In the genomic region with DNA sequence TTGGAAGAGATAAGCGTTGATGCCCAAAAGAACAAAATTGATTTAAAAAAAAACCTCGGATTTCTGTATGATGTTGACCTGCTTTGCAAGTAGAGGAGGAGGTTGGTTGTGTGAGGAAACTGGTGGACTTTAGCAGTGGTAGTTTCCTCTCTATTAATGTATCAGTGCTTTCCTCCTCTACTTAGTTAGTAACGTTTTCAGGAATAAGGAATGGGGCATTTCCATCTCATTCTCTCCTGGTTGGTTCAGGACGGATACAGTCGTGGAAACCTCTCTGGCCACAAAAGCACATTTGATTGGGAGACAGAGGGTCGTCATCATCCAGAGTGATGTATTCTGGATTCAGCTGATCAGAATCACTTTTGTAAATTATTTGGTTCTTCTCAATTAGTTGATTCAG, we compare ENCODE assay signal across 16 cellular contexts. TPM values are rescaled to one million over a fixed set of nuclear protein-coding genes. Genes with fewer than 3 reads are reported as not detected.
DNase-seq lines count a peak whose midpoint lies in the region; ATAC-seq and TF ChIP-seq lines count a peak whose summit lies in the region.
"Had no signal": no experiment of that assay in that cellular context is flagged by ENCODE, and none has a peak within 500 bp of the region (broad histone marks: within the 10 kb centered on the region; RNA-seq: fewer than 3 reads in every experiment).

No MANE protein-coding gene starts in this region.

- ATAC-seq in heart right ventricle (no peak), left ventricle myocardium superior (no peak), thoracic aorta (ENCODE audit: insufficient number of reproducible peaks, low FRiP score, low read depth) (no peak)
- ATAC-seq: body of pancreas; stimulated activated effector memory CD8-positive, alpha-beta T cell treated with anti-CD3 and anti-CD28 coated beads, Interleukin-12 subunit alpha, Interleukin-12 subunit beta, amount 100 ng/mL, for 72 hours had no signal

- H3K4me1 ChIP-seq in heart right ventricle (peaks cover 6 to 64% (median 24%) of the 10 kb centered on the region in 9 donors), thoracic aorta (ENCODE audit: control insufficient read depth in 1 of 2, low read depth in 2 of 2) (peaks cover 0 to 3% of the 10 kb centered on the region in 2 donors)

- peak overlapping the region in 7 of 10 donors; percentile 30 to 96 (median 84) for H3K27ac ChIP-seq in heart right ventricle
- no peak overlapping the region for H3K27ac ChIP-seq in thoracic aorta
- H3K27ac ChIP-seq: body of pancreas, HL-60 had no signal

- H3K36me3 ChIP-seq in heart right ventricle, result no peaks in the 10 kb centered on the region
- no peaks in the 10 kb centered on the region for H3K36me3 ChIP-seq in kidney epithelial cell (ENCODE audit: control insufficient read depth, insufficient read depth, low read length)
- H3K36me3 ChIP-seq in thoracic aorta, result no peaks in the 10 kb centered on the region
- H3K36me3 ChIP-seq: prostate gland had no signal

- in situ Hi-C loops in astrocyte of the cerebellum (cut with HindIII; ENCODE audit: low sequenced_read_pairs), result no loop called here

- TF ChIP-seq CTCF in heart right ventricle (IDR thresholded peaks at IDR 0.05) (no peak), astrocyte of the cerebellum (IDR thresholded peaks at IDR 0.05; ENCODE audit: low read depth, low read length, missing control alignments) (no peak), kidney epithelial cell (IDR thresholded peaks at IDR 0.05; ENCODE audit: insufficient read depth, low read length, poor library complexity, severe bottlenecking) (no peak), thoracic aorta (IDR thresholded peaks at IDR 0.05) (no peak)

- H3K4me3 ChIP-seq in heart right ventricle (peak overlapping the region in 9 of 10 donors; percentile 63 to 90 (median 78)), astrocyte of the cerebellum (ENCODE audit: low read depth, low read length) (peak overlapping the region; percentile 73), kidney epithelial cell (ENCODE audit: low read depth, low read length) (peak overlapping the region; percentile 87), thoracic aorta (peak overlapping the region; percentile 97)

- WGBS in heart right ventricle, 2 donors, result 48 to 70% methylated on average over 6 of the region's 6 CpGs

- H3K27me3 ChIP-seq in heart right ventricle (peaks cover 0 to 79% (median 39%) of the 10 kb centered on the region in 7 donors), kidney epithelial cell (ENCODE audit: control insufficient read depth, insufficient read depth, low read length) (no peaks in the 10 kb centered on the region), thoracic aorta (replicated peaks; ENCODE audit: insufficient read depth) (no peaks in the 10 kb centered on the region)
- H3K27me3 ChIP-seq: body of pancreas had no signal

- no peak for DNase-seq in heart right ventricle
- no peak for DNase-seq in left ventricle myocardium superior
- no peak for DNase-seq in astrocyte of the cerebellum (ENCODE audit: low read depth)
- no peak for DNase-seq in kidney epithelial cell (ENCODE audit: low read depth)
- no peak for DNase-seq in thoracic aorta (ENCODE audit: low spot score)
- no peak for DNase-seq in hepatic stellate cell (ENCODE audit: low spot score)
- DNase-seq in kidney glomerular epithelial cell (lab: John Stamatoyannopoulos, UW), result no peak
- DNase-seq in HK-2 (ENCODE audit: unreplicated experiment), result no peak
- DNase-seq: activated CD4-positive, CD25-positive, alpha-beta regulatory T cell; activated T-cell treated with anti-CD3 and anti-CD28 coated beads, Interleukin-2, amount 50 U/mL, for 24 hours; body of pancreas; GOT3; NCI-H2081 treated with DMSO at 0.1 percent for 48 hours had no signal

- H3K9me3 ChIP-seq in heart right ventricle (no peaks in the 10 kb centered on the region), thoracic aorta (no peaks in the 10 kb centered on the region)
- H3K9me3 ChIP-seq: body of pancreas, prostate gland had no signal

- intact Hi-C loops in heart right ventricle (cut with DNase I) (loop anchor here in 8 of 10 donors (5.0 to 10.0 kb wide), 9 partner anchors 38 to 363 kb away; no protein-coding TSS in a partner anchor), left ventricle myocardium superior (cut with micrococcal nuclease) (no loop called here)

RNA-seq across cellular contexts. Expression of a gene that starts 1.5 kb away (rescaled TPM):
- total RNA-seq in heart right ventricle (100 to 1,000 TPM; 280 to 484 (median 406) TPM), left ventricle myocardium superior (347 TPM), kidney epithelial cell (47.2 and 57.3 TPM in 2 replicates), thoracic aorta (10 to 100 TPM; 19.8 to 24.9 TPM)
- 100 to 1,000 TPM in 1 of 2 donors, 10 to 100 TPM in 1; 81.8 to 298 TPM for polyA plus RNA-seq in heart right ventricle

Comparison
In these comparisons a context has a peak if more than half of its experiments do, and no peak if none do; other contexts are left out.
1. H3K27ac ChIP-seq: peak in heart right ventricle (7 of 10); none in thoracic aorta (0 of 2).
2. Peak in every context shown above with its lines, with median percentiles within 50 percentile points of each other: H3K4me3 ChIP-seq.